10 cellular contexts compared by ENCODE assay signal in the genomic region with DNA sequence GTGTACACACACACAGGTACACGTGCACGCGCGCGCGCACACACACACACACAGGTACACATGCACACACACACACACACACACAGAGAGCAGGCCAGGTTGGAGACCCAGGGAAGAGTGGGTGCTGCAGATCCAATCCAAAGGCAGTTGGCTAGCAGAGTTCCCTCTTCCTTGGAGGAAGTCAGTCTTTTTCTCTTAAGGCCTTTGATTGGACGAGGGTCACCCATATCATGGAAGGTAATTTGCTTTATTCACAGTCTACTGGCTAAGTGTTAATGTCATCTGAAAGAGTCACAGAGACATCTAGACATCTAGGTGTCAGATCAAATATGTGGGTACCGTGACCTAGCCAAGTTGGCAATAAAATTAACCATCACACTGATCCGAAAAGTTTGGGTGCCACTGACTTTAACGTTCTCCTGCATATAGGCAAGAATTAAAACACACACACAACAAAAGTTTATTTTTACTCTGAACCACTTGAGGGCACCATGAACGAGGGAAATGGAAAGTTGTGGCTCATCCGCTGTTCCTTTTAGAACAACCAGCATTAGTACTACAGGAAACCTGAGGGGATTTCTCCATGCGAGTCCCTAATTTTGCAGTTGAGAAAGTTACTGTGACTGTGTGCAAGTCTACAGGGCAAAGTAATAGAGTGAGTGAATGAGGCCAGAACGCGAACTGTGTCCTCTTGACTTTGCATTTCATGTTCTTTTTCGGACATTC.
DNase-seq lines count a peak whose midpoint lies in the region; ATAC-seq and TF ChIP-seq lines count a peak whose summit lies in the region.
"Had no signal": no experiment of that assay in that cellular context is flagged by ENCODE, and none has a peak within 500 bp of the region (broad histone marks: within the 10 kb centered on the region; RNA-seq: fewer than 3 reads in every experiment).

No MANE protein-coding gene starts in this region.

- intact Hi-C loops in sciatic nerve (cut with DNase I), result no loop called here

- H3K9me3 ChIP-seq in cardiac muscle cell (ENCODE audit: low read depth), result no peaks in the 10 kb centered on the region
- H3K9me3 ChIP-seq: lower lobe of right lung had no signal

- H3K4me1 ChIP-seq in cardiac muscle cell (ENCODE audit: low read depth), result peaks cover 13% of the 10 kb centered on the region
- H3K4me1 ChIP-seq: lower lobe of right lung had no signal

- TF ChIP-seq CTCF in cardiac muscle cell (IDR thresholded peaks at IDR 0.05; ENCODE audit: low read depth, low read length), result peak; percentile 27

- no peaks in the 10 kb centered on the region for H3K36me3 ChIP-seq in cardiac muscle cell
- H3K36me3 ChIP-seq: lower lobe of right lung had no signal

- no peaks in the 10 kb centered on the region for H3K27me3 ChIP-seq in cardiac muscle cell

- no peak overlapping the region for H3K4me3 ChIP-seq in cardiac muscle cell
- H3K4me3 ChIP-seq: lower lobe of right lung had no signal

- no peak overlapping the region for H3K27ac ChIP-seq in cardiac muscle cell
- H3K27ac ChIP-seq: lower lobe of right lung had no signal

- ATAC-seq in sciatic nerve, result peak; percentile 70

- DNase-seq in NCI-H82 (lab: John Stamatoyannopoulos, UW) (peak; percentile 23), NCI-H82 treated with DMSO at 0.1 percent for 48 hours (lab: John Stamatoyannopoulos, UW; ENCODE audit: unreplicated experiment) (no peak), RKO (ENCODE audit: low spot score) (peak; percentile 36), cardiac muscle cell (ENCODE audit: low read depth in 1 of 2, low spot score in 1 of 2) (peak; percentile 47 to 54), sciatic nerve (ENCODE audit: low spot score) (no peak), ecto neural progenitor cell (ENCODE audit: low spot score) (no peak), HuH-7 (ENCODE audit: low spot score) (no peak), occipital lobe (lab: John Stamatoyannopoulos, UW) (no peak)
- DNase-seq: lower lobe of right lung, T-helper 9 cell had no signal

Comparison
In these comparisons a context has a peak if more than half of its experiments do, and no peak if none do; other contexts are left out.
1. DNase-seq: peak in NCI-H82 (single experiment), RKO (single experiment) and cardiac muscle cell (2 of 2); none in NCI-H82 treated with DMSO at 0.1 percent for 48 hours (single experiment), sciatic nerve (single experiment), ecto neural progenitor cell (single experiment), HuH-7 (single experiment) and occipital lobe (single experiment).